22 cellular contexts compared by ENCODE assay signal in the genomic region with DNA sequence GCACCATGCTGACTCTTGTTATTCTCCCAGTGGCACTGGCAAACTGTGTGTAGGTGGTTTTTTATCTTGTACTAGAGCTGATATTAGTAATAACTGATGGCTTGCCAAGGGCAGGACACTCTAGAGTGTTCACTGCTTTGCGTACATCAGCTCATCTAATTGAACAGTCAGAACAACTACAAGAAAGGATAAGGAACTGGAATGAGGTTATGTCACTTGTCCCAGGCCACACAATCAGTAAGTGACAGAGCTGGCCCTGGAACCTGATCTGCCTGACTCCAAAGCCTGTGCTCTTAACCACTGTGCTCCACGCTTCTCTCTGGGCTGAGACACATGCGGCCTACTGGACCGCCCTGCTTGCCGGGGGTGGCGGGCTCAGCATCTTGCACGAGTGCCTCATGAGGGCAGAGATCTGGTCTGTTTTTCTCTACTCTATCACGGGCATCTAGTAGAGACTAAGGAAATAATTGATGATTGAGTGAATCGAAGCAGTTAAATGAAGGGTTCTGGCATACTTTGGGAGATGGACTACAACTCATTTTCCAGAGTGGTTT.
A peak's percentile ranks its signal among the peaks of the same experiment; 100 is the strongest.
DNase-seq lines count a peak whose midpoint lies in the region; ATAC-seq, FAIRE-seq and TF ChIP-seq lines count a peak whose summit lies in the region.
"Had no signal": no experiment of that assay in that cellular context is flagged by ENCODE, and none has a peak within 500 bp of the region (broad histone marks: within the 10 kb centered on the region; RNA-seq: fewer than 3 reads in every experiment).

No MANE protein-coding gene starts in this region.

- no peak for TF ChIP-seq POLR2A in GM12892 (IDR thresholded peaks at IDR 0.05; ENCODE audit: low read depth, low read length)

- FAIRE-seq in GM12892 (lab: Jason Lieb, UNC) = peak; percentile 21
- FAIRE-seq: A549, D721Med, G401.6, GM12891, GM18507 had no signal

- H3K36me3 Mint-ChIP-seq in activated T-helper 17 cell treated with anti-CD3 and anti-CD28 coated beads, Interleukin-2, amount 50 U/mL, for 72 hours (ENCODE audit: low read depth) = peaks cover 99% of the 10 kb centered on the region
- peaks cover 99% of the 10 kb centered on the region for H3K36me3 Mint-ChIP-seq in effector memory CD8-positive, alpha-beta T cell (ENCODE audit: insufficient read depth)

- H3K4me3 Mint-ChIP-seq in activated T-helper 17 cell treated with anti-CD3 and anti-CD28 coated beads, Interleukin-2, amount 50 U/mL, for 72 hours = no peak overlapping the region
- H3K4me3 Mint-ChIP-seq in effector memory CD8-positive, alpha-beta T cell = no peak overlapping the region
- H3K4me3 Mint-ChIP-seq: B cell; CD4-positive, alpha-beta T cell; CD8-positive, alpha-beta T cell had no signal

- H3K4me3 ChIP-seq in foreskin fibroblast (ENCODE audit: low read depth in 1 of 2, low read length in 2 of 2) = no peak overlapping the region
- H3K4me3 ChIP-seq: A549; BLaER1 treated with 17β-estradiol and CSF1 and Interleukin-3, amounts not matched to agents 10 nM and 100 nM had no signal

- TF ChIP-seq CTCF in foreskin fibroblast (IDR thresholded peaks at IDR 0.05; ENCODE audit: low read depth, low read length) = no peak

- DNase-seq in Right ventricle myocardium inferior (ENCODE audit: missing footprints) (no peak), Right ventricle myocardium superior (no peak), GM12892 (ENCODE audit: insufficient read length) (no peak), NCI-H146 (lab: John Stamatoyannopoulos, UW) (no peak), foreskin fibroblast (no peak)
- no peak for DNase-seq in effector memory CD8-positive, alpha-beta T cell
- DNase-seq: AML-193; Caco-2; Calu3; CD4-positive, alpha-beta T cell; CD8-positive, alpha-beta T cell; DMS79 treated with DMSO at 0.1 percent for 48 hours; GF-D8 had no signal

- ATAC-seq in Right ventricle myocardium inferior (peak; percentile 31), Right ventricle myocardium superior (ENCODE audit: poor library complexity) (no peak), HG03039 (IDR thresholded peaks at IDR 0.05; ENCODE audit: unreplicated experiment) (no peak)
- no peak for ATAC-seq in activated T-helper 17 cell treated with anti-CD3 and anti-CD28 coated beads, Interleukin-2, amount 50 U/mL, for 72 hours (replicated peaks)
- no peak for ATAC-seq in effector memory CD8-positive, alpha-beta T cell (replicated peaks)
- ATAC-seq: A549; CD8-positive, alpha-beta T cell had no signal

- peak overlapping the region; percentile 2 for H3K27ac Mint-ChIP-seq in activated T-helper 17 cell treated with anti-CD3 and anti-CD28 coated beads, Interleukin-2, amount 50 U/mL, for 72 hours
- peak overlapping the region; percentile 44 for H3K27ac Mint-ChIP-seq in effector memory CD8-positive, alpha-beta T cell
- H3K27ac Mint-ChIP-seq: B cell; CD4-positive, alpha-beta T cell; CD8-positive, alpha-beta T cell had no signal

- no peaks in the 10 kb centered on the region for H3K4me1 Mint-ChIP-seq in activated T-helper 17 cell treated with anti-CD3 and anti-CD28 coated beads, Interleukin-2, amount 50 U/mL, for 72 hours
- no peaks in the 10 kb centered on the region for H3K4me1 Mint-ChIP-seq in effector memory CD8-positive, alpha-beta T cell (ENCODE audit: low read depth in 2 of 2)
- H3K4me1 Mint-ChIP-seq: B cell had no signal

- H3K9me3 Mint-ChIP-seq in activated T-helper 17 cell treated with anti-CD3 and anti-CD28 coated beads, Interleukin-2, amount 50 U/mL, for 72 hours = no peaks in the 10 kb centered on the region
- no peaks in the 10 kb centered on the region for H3K9me3 Mint-ChIP-seq in effector memory CD8-positive, alpha-beta T cell
- H3K9me3 Mint-ChIP-seq: CD4-positive, alpha-beta T cell; CD8-positive, alpha-beta T cell had no signal

- intact Hi-C loops in Right ventricle myocardium inferior (cut with DNase I) (no loop called here), Right ventricle myocardium superior (cut with DNase I) (no loop called here)

- H3K27me3 Mint-ChIP-seq in activated T-helper 17 cell treated with anti-CD3 and anti-CD28 coated beads, Interleukin-2, amount 50 U/mL, for 72 hours = no peaks in the 10 kb centered on the region
- no peaks in the 10 kb centered on the region for H3K27me3 Mint-ChIP-seq in effector memory CD8-positive, alpha-beta T cell
- H3K27me3 Mint-ChIP-seq: B cell; CD4-positive, alpha-beta T cell had no signal
